8 cellular contexts compared by ENCODE assay signal in genomic region chr19:5904302-5905071, GRCh38. TPM values are rescaled to one million over a fixed set of nuclear protein-coding genes. Genes with fewer than 3 reads are reported as not detected.
DNase-seq lines count a peak whose midpoint lies in the region; ATAC-seq, FAIRE-seq and TF ChIP-seq lines count a peak whose summit lies in the region.

A gene with protein sequence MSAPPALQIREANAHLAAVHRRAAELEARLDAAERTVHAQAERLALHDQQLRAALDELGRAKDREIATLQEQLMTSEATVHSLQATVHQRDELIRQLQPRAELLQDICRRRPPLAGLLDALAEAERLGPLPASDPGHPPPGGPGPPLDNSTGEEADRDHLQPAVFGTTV (plus strand): TSS chr19:5904872. CDS start chr19:5904891, 19 bp downstream.

- POLR2A ChIA-PET in activated CD4-positive, alpha-beta T cell treated with anti-CD3 and anti-CD28 coated beads for 36 hours (lab: Charles Lee): interaction anchor here (0.6 to 2.7 kb wide), 12 partner anchors 12 to 769 kb away, joined by 3 to 25 read pairs (median 3); partner anchors contain the start of genes RANBP3, SAFB2 and TNFSF9

- no peaks in the 10 kb centered on the region for H3K4me1 ChIP-seq in BE2C

- CTCF ChIA-PET in activated CD4-positive, alpha-beta T cell treated with anti-CD3 and anti-CD28 coated beads for 36 hours (lab: Charles Lee): interaction anchor here (0.6 to 2.9 kb wide), 10 partner anchors 64 to 1113 kb away, joined by 3 to 32 read pairs (median 5); partner anchors contain the start of genes CATSPERD, FEM1A, LONP1 and NRTN

- H3K4me3 ChIP-seq in BE2C (ENCODE audit: low read depth, low read length): peak within 1 kb of the TSS; percentile 100

- peak within 1 kb of the TSS; percentile 98 for H3K27ac Mint-ChIP-seq in activated CD4-positive, alpha-beta T cell treated with anti-CD3 and anti-CD28 coated beads for 36 hours

- DNase-seq in BE2C (peak; percentile 100), GM19239 (ENCODE audit: insufficient read length, low spot score) (peak; percentile 97), NCI-H510A treated with DMSO at 0.1 percent for 48 hours (lab: John Stamatoyannopoulos, UW) (peak; percentile 100), kidney glomerular epithelial cell (lab: John Stamatoyannopoulos, UW) (peak; percentile 100)
- peak; percentile 100 for DNase-seq in activated CD4-positive, alpha-beta T cell treated with anti-CD3 and anti-CD28 coated beads for 36 hours
- DNase-seq in stimulated activated CD4-positive, alpha-beta T cell treated with anti-CD3 and anti-CD28 coated beads, Interleukin-15, amount 100 ng/mL, for 48 hours (ENCODE audit: low read depth in 2 of 2): peak; percentile 100

- ATAC-seq in HG03442 (IDR thresholded peaks at IDR 0.05; ENCODE audit: unreplicated experiment): peak; percentile 77
- peak; percentile 87 for ATAC-seq in activated CD4-positive, alpha-beta T cell treated with anti-CD3 and anti-CD28 coated beads for 36 hours

- peaks cover 12% of the 10 kb centered on the region for H3K36me3 Mint-ChIP-seq in activated CD4-positive, alpha-beta T cell treated with anti-CD3 and anti-CD28 coated beads for 36 hours (ENCODE audit: low read depth)

- no peaks in the 10 kb centered on the region for H3K9me3 Mint-ChIP-seq in activated CD4-positive, alpha-beta T cell treated with anti-CD3 and anti-CD28 coated beads for 36 hours (ENCODE audit: low read depth)

- no peaks in the 10 kb centered on the region for H3K27me3 ChIP-seq in BE2C

- no peaks in the 10 kb centered on the region for H3K9me3 ChIP-seq in BE2C

- TF ChIP-seq CTCF in BE2C (IDR thresholded peaks at IDR 0.05; ENCODE audit: low read depth, low read length): no peak

- no peaks in the 10 kb centered on the region for H3K27me3 Mint-ChIP-seq in activated CD4-positive, alpha-beta T cell treated with anti-CD3 and anti-CD28 coated beads for 36 hours

- peak within 1 kb of the TSS; percentile 94 for H3K4me3 Mint-ChIP-seq in activated CD4-positive, alpha-beta T cell treated with anti-CD3 and anti-CD28 coated beads for 36 hours

- intact Hi-C loops in activated CD4-positive, alpha-beta T cell treated with anti-CD3 and anti-CD28 coated beads for 36 hours (cut with DNase I, micrococcal nuclease): loop anchor here (1.0 to 10.0 kb wide), 24 partner anchors 48 to 1837 kb away; partner anchors contain the start of genes MICOS13 (in 2 of the 2), RANBP3 (in 2 of the 2), ALKBH7 (in 1 of the 2) and CATSPERD (in 1 of the 2)

- H3K27ac ChIP-seq in cingulate gyrus (ENCODE audit: low read depth, low read length): peak within 1 kb of the TSS; percentile 90

- peaks cover 32% of the 10 kb centered on the region for H3K4me1 Mint-ChIP-seq in activated CD4-positive, alpha-beta T cell treated with anti-CD3 and anti-CD28 coated beads for 36 hours

- peaks cover 4% of the 10 kb centered on the region; the same call in 1 of the 2 replicates for H3K36me3 ChIP-seq in BE2C

- peak; percentile 100 for FAIRE-seq in GM19239 (lab: Jason Lieb, UNC)

RNA-seq across cellular contexts. Expression of the gene that starts here (rescaled TPM):
- polyA plus RNA-seq in BE2C (2012; ENCODE audit: insufficient read depth, insufficient read length, low read depth): 0.68 TPM
- total RNA-seq in activated CD4-positive, alpha-beta T cell treated with anti-CD3 and anti-CD28 coated beads for 36 hours: 1 to 10 TPM; 2.3 to 2.8 TPM

Comparison
In these comparisons a context has a peak if more than half of its experiments do, and no peak if none do; other contexts are left out.
1. Peak in every context shown above with its lines: DNase-seq, ATAC-seq, H3K4me3 ChIP-seq and H3K27ac ChIP-seq.